In the genomic region with DNA sequence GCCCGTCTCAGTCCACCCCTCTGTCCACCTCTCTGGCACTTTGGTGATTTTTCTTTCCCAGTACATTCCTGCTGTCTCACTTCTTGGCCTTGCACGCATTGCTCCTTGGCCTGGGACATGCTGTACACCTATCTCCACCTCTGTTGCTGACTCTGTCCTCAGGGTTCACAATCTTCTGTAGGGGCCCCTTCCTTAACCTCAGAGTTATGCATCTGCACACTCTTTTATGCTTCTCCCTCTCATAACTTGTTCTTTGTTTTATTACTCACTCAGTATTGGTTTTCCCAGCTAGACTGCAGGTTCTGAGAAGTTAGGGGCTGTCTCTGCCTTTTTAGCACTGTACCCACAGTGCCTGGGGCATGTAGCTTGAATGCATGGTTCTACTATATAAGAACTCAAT, we compare ENCODE assay signal across 14 cellular contexts.
DNase-seq lines count a peak whose midpoint lies in the region; ATAC-seq and TF ChIP-seq lines count a peak whose summit lies in the region.
"Had no signal": no experiment of that assay in that cellular context is flagged by ENCODE, and none has a peak within 500 bp of the region (broad histone marks: within the 10 kb centered on the region; RNA-seq: fewer than 3 reads in every experiment).

No MANE protein-coding gene starts in this region.

- TF ChIP-seq CTCF in natural killer cell (IDR thresholded peaks at IDR 0.05) = no peak

- DNase-seq in natural killer cell treated with Interleukin-12 subunit alpha and Interleukin-12 subunit beta and Interleukin-15 and Interleukin-18, amount 100 ng/mL, for 72 hours (ENCODE audit: low spot score) = no peak
- no peak for DNase-seq in natural killer cell
- DNase-seq in activated CD4-positive, alpha-beta memory T cell treated with anti-CD3 and anti-CD28 coated beads, Interleukin-2, amount 10 ng/mL, durations not matched to agents 7 days and 5 days = no peak
- no peak for DNase-seq in memory B cell (ENCODE audit: low spot score in 2 of 2)
- DNase-seq in stimulated activated naive CD8-positive, alpha-beta T cell treated with anti-CD3 and anti-CD28 coated beads, Interleukin-15, amount 100 ng/mL, for 72 hours = no peak
- DNase-seq in NCI-H1105 (lab: John Stamatoyannopoulos, UW) = no peak
- DNase-seq in iPS-NIHi11 (ENCODE audit: low spot score) = no peak
- DNase-seq: Caco-2, erythroblast, MG63, NCI-H1694, NCI-H774, right lobe of liver had no signal

- H3K9me3 Mint-ChIP-seq in natural killer cell treated with Interleukin-12 subunit alpha and Interleukin-12 subunit beta and Interleukin-15 and Interleukin-18, amount 100 ng/mL, for 72 hours = no peaks in the 10 kb centered on the region
- H3K9me3 Mint-ChIP-seq in natural killer cell (no peaks in the 10 kb centered on the region), memory B cell (no peaks in the 10 kb centered on the region)
- H3K9me3 Mint-ChIP-seq in activated CD4-positive, alpha-beta memory T cell treated with anti-CD3 and anti-CD28 coated beads, Interleukin-2, amount 10 ng/mL, durations not matched to agents 7 days and 5 days = no peaks in the 10 kb centered on the region
- H3K9me3 Mint-ChIP-seq in stimulated activated naive CD8-positive, alpha-beta T cell treated with anti-CD3 and anti-CD28 coated beads, Interleukin-15, amount 100 ng/mL, for 72 hours = no peaks in the 10 kb centered on the region

- H3K4me1 Mint-ChIP-seq in natural killer cell treated with Interleukin-12 subunit alpha and Interleukin-12 subunit beta and Interleukin-15 and Interleukin-18, amount 100 ng/mL, for 72 hours (ENCODE audit: low read depth in 2 of 2) = peaks cover 29 to 48% of the 10 kb centered on the region in 2 donors
- H3K4me1 Mint-ChIP-seq in natural killer cell (peaks cover 15 to 21% of the 10 kb centered on the region in 2 donors), memory B cell (peaks cover 18% of the 10 kb centered on the region)
- peaks cover 30% of the 10 kb centered on the region for H3K4me1 Mint-ChIP-seq in activated CD4-positive, alpha-beta memory T cell treated with anti-CD3 and anti-CD28 coated beads, Interleukin-2, amount 10 ng/mL, durations not matched to agents 7 days and 5 days
- H3K4me1 Mint-ChIP-seq in stimulated activated naive CD8-positive, alpha-beta T cell treated with anti-CD3 and anti-CD28 coated beads, Interleukin-15, amount 100 ng/mL, for 72 hours = peaks cover 93% of the 10 kb centered on the region

- H3K27ac Mint-ChIP-seq in natural killer cell treated with Interleukin-12 subunit alpha and Interleukin-12 subunit beta and Interleukin-15 and Interleukin-18, amount 100 ng/mL, for 72 hours = peak overlapping the region; percentile 40 to 74
- H3K27ac Mint-ChIP-seq in natural killer cell (no peak overlapping the region), memory B cell (peak overlapping the region; percentile 11)
- H3K27ac Mint-ChIP-seq in activated CD4-positive, alpha-beta memory T cell treated with anti-CD3 and anti-CD28 coated beads, Interleukin-2, amount 10 ng/mL, durations not matched to agents 7 days and 5 days = peak overlapping the region; percentile 13
- H3K27ac Mint-ChIP-seq in stimulated activated naive CD8-positive, alpha-beta T cell treated with anti-CD3 and anti-CD28 coated beads, Interleukin-15, amount 100 ng/mL, for 72 hours = peak overlapping the region; percentile 65 to 82

- CTCF ChIA-PET in activated CD4-positive, alpha-beta memory T cell treated with anti-CD3 and anti-CD28 coated beads, Interleukin-2, amount 10 ng/mL, durations not matched to agents 7 days and 5 days (lab: Charles Lee) = interaction anchor here (1.3 to 1.4 kb wide), 2 partner anchors 280 to 327 kb away, joined by 3 to 4 read pairs; a partner anchor contains a TSS

- intact Hi-C loops in natural killer cell (cut with micrococcal nuclease) = no loop called here

- H3K27me3 Mint-ChIP-seq in natural killer cell treated with Interleukin-12 subunit alpha and Interleukin-12 subunit beta and Interleukin-15 and Interleukin-18, amount 100 ng/mL, for 72 hours = no peaks in the 10 kb centered on the region
- H3K27me3 Mint-ChIP-seq in natural killer cell (ENCODE audit: low read depth in 2 of 2) = no peaks in the 10 kb centered on the region
- no peaks in the 10 kb centered on the region for H3K27me3 Mint-ChIP-seq in activated CD4-positive, alpha-beta memory T cell treated with anti-CD3 and anti-CD28 coated beads, Interleukin-2, amount 10 ng/mL, durations not matched to agents 7 days and 5 days
- no peaks in the 10 kb centered on the region for H3K27me3 Mint-ChIP-seq in memory B cell
- H3K27me3 Mint-ChIP-seq in stimulated activated naive CD8-positive, alpha-beta T cell treated with anti-CD3 and anti-CD28 coated beads, Interleukin-15, amount 100 ng/mL, for 72 hours = no peaks in the 10 kb centered on the region

- H3K36me3 Mint-ChIP-seq in natural killer cell treated with Interleukin-12 subunit alpha and Interleukin-12 subunit beta and Interleukin-15 and Interleukin-18, amount 100 ng/mL, for 72 hours = no peaks in the 10 kb centered on the region
- H3K36me3 Mint-ChIP-seq in natural killer cell = no peaks in the 10 kb centered on the region
- peaks cover 21% of the 10 kb centered on the region for H3K36me3 Mint-ChIP-seq in activated CD4-positive, alpha-beta memory T cell treated with anti-CD3 and anti-CD28 coated beads, Interleukin-2, amount 10 ng/mL, durations not matched to agents 7 days and 5 days (ENCODE audit: low read depth)
- peaks cover 16% of the 10 kb centered on the region for H3K36me3 Mint-ChIP-seq in memory B cell

- H3K4me3 Mint-ChIP-seq in natural killer cell treated with Interleukin-12 subunit alpha and Interleukin-12 subunit beta and Interleukin-15 and Interleukin-18, amount 100 ng/mL, for 72 hours = peak overlapping the region; percentile 66
- H3K4me3 Mint-ChIP-seq in natural killer cell (no peak overlapping the region), memory B cell (no peak overlapping the region)
- no peak overlapping the region for H3K4me3 Mint-ChIP-seq in activated CD4-positive, alpha-beta memory T cell treated with anti-CD3 and anti-CD28 coated beads, Interleukin-2, amount 10 ng/mL, durations not matched to agents 7 days and 5 days
- peak overlapping the region; percentile 67 to 70 for H3K4me3 Mint-ChIP-seq in stimulated activated naive CD8-positive, alpha-beta T cell treated with anti-CD3 and anti-CD28 coated beads, Interleukin-15, amount 100 ng/mL, for 72 hours

- POLR2A ChIA-PET in activated CD4-positive, alpha-beta memory T cell treated with anti-CD3 and anti-CD28 coated beads, Interleukin-2, amount 10 ng/mL, durations not matched to agents 7 days and 5 days (lab: Charles Lee) = interaction anchor here (0.9 kb wide), 1 partner anchor 277 kb away, joined by 3 read pairs; no protein-coding TSS in a partner anchor

- peak; percentile 46 to 60 for ATAC-seq in natural killer cell treated with Interleukin-12 subunit alpha and Interleukin-12 subunit beta and Interleukin-15 and Interleukin-18, amount 100 ng/mL, for 72 hours
- ATAC-seq in natural killer cell (no peak), memory B cell (ENCODE audit: low read depth) (no peak), HG02759 (IDR thresholded peaks at IDR 0.05; ENCODE audit: unreplicated experiment) (no peak)
- ATAC-seq in stimulated activated naive CD8-positive, alpha-beta T cell treated with anti-CD3 and anti-CD28 coated beads, Interleukin-15, amount 100 ng/mL, for 72 hours = peak; percentile 67
- ATAC-seq: right lobe of liver had no signal

Comparison
In these comparisons a context has a peak if more than half of its experiments do, and no peak if none do; other contexts are left out.
1. ATAC-seq: peak in natural killer cell treated with Interleukin-12 subunit alpha and Interleukin-12 subunit beta and Interleukin-15 and Interleukin-18, amount 100 ng/mL, for 72 hours (2 of 2) and stimulated activated naive CD8-positive, alpha-beta T cell treated with anti-CD3 and anti-CD28 coated beads, Interleukin-15, amount 100 ng/mL, for 72 hours (single experiment); none in natural killer cell (0 of 3), memory B cell (single experiment) and HG02759 (single experiment).
2. H3K27ac Mint-ChIP-seq: peak in natural killer cell treated with Interleukin-12 subunit alpha and Interleukin-12 subunit beta and Interleukin-15 and Interleukin-18, amount 100 ng/mL, for 72 hours (2 of 2), activated CD4-positive, alpha-beta memory T cell treated with anti-CD3 and anti-CD28 coated beads, Interleukin-2, amount 10 ng/mL, durations not matched to agents 7 days and 5 days (single experiment), memory B cell (single experiment) and stimulated activated naive CD8-positive, alpha-beta T cell treated with anti-CD3 and anti-CD28 coated beads, Interleukin-15, amount 100 ng/mL, for 72 hours (2 of 2); none in natural killer cell (0 of 2).
3. H3K4me3 Mint-ChIP-seq: peak in natural killer cell treated with Interleukin-12 subunit alpha and Interleukin-12 subunit beta and Interleukin-15 and Interleukin-18, amount 100 ng/mL, for 72 hours (single experiment) and stimulated activated naive CD8-positive, alpha-beta T cell treated with anti-CD3 and anti-CD28 coated beads, Interleukin-15, amount 100 ng/mL, for 72 hours (2 of 2); none in natural killer cell (single experiment), activated CD4-positive, alpha-beta memory T cell treated with anti-CD3 and anti-CD28 coated beads, Interleukin-2, amount 10 ng/mL, durations not matched to agents 7 days and 5 days (single experiment) and memory B cell (single experiment).